ENCODE assay signal across 1 cellular context in the genomic region with DNA sequence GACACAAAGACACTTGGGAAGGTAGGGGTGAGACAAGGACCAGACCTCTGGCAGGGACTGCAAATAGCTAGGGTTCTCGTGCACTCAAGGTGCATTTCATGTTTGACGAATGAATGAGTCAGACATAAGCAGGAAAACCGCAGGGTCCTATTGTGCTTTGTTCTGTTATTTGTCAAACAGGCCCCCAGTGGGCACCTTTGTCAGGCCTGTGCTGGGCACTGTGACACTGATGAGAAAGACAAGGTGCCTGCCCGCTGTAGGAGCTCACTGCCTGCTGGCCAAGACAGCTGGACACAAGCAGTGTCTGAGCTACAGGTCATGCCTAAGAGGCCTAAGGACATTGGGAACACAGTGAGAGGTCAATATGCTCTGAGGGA.
TF ChIP-seq lines count a peak whose summit lies in the region.

No MANE protein-coding gene starts in this region.

TF ChIP-seq in HepG2, 621 proteins besides CTCF, POLR2A, EP300 and RAD21 (continued from another document and continues in another):
- TF ChIP-seq, protein P1, sequence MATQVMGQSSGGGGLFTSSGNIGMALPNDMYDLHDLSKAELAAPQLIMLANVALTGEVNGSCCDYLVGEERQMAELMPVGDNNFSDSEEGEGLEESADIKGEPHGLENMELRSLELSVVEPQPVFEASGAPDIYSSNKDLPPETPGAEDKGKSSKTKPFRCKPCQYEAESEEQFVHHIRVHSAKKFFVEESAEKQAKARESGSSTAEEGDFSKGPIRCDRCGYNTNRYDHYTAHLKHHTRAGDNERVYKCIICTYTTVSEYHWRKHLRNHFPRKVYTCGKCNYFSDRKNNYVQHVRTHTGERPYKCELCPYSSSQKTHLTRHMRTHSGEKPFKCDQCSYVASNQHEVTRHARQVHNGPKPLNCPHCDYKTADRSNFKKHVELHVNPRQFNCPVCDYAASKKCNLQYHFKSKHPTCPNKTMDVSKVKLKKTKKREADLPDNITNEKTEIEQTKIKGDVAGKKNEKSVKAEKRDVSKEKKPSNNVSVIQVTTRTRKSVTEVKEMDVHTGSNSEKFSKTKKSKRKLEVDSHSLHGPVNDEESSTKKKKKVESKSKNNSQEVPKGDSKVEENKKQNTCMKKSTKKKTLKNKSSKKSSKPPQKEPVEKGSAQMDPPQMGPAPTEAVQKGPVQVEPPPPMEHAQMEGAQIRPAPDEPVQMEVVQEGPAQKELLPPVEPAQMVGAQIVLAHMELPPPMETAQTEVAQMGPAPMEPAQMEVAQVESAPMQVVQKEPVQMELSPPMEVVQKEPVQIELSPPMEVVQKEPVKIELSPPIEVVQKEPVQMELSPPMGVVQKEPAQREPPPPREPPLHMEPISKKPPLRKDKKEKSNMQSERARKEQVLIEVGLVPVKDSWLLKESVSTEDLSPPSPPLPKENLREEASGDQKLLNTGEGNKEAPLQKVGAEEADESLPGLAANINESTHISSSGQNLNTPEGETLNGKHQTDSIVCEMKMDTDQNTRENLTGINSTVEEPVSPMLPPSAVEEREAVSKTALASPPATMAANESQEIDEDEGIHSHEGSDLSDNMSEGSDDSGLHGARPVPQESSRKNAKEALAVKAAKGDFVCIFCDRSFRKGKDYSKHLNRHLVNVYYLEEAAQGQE (IDR thresholded peaks at IDR 0.05; ENCODE audit: borderline replicate concordance in 1 of 2, low read depth in 1 of 2, low read length in 2 of 2) = no peak
- TF ChIP-seq, protein P2, sequence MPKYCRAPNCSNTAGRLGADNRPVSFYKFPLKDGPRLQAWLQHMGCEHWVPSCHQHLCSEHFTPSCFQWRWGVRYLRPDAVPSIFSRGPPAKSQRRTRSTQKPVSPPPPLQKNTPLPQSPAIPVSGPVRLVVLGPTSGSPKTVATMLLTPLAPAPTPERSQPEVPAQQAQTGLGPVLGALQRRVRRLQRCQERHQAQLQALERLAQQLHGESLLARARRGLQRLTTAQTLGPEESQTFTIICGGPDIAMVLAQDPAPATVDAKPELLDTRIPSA (CRISPR knock-in tag; IDR thresholded peaks at IDR 0.05; ENCODE audit: borderline replicate concordance) = no peak
- TF ChIP-seq, protein P3, sequence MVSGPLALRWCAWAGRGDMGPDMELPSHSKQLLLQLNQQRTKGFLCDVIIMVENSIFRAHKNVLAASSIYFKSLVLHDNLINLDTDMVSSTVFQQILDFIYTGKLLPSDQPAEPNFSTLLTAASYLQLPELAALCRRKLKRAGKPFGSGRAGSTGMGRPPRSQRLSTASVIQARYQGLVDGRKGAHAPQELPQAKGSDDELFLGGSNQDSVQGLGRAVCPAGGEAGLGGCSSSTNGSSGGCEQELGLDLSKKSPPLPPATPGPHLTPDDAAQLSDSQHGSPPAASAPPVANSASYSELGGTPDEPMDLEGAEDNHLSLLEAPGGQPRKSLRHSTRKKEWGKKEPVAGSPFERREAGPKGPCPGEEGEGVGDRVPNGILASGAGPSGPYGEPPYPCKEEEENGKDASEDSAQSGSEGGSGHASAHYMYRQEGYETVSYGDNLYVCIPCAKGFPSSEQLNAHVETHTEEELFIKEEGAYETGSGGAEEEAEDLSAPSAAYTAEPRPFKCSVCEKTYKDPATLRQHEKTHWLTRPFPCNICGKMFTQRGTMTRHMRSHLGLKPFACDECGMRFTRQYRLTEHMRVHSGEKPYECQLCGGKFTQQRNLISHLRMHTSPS (CRISPR knock-in tag; IDR thresholded peaks at IDR 0.05; ENCODE audit: low read depth) = 0 out of 2 replicates have a peak, but pooled peaks have one; percentile 45
- TF ChIP-seq, protein P4, sequence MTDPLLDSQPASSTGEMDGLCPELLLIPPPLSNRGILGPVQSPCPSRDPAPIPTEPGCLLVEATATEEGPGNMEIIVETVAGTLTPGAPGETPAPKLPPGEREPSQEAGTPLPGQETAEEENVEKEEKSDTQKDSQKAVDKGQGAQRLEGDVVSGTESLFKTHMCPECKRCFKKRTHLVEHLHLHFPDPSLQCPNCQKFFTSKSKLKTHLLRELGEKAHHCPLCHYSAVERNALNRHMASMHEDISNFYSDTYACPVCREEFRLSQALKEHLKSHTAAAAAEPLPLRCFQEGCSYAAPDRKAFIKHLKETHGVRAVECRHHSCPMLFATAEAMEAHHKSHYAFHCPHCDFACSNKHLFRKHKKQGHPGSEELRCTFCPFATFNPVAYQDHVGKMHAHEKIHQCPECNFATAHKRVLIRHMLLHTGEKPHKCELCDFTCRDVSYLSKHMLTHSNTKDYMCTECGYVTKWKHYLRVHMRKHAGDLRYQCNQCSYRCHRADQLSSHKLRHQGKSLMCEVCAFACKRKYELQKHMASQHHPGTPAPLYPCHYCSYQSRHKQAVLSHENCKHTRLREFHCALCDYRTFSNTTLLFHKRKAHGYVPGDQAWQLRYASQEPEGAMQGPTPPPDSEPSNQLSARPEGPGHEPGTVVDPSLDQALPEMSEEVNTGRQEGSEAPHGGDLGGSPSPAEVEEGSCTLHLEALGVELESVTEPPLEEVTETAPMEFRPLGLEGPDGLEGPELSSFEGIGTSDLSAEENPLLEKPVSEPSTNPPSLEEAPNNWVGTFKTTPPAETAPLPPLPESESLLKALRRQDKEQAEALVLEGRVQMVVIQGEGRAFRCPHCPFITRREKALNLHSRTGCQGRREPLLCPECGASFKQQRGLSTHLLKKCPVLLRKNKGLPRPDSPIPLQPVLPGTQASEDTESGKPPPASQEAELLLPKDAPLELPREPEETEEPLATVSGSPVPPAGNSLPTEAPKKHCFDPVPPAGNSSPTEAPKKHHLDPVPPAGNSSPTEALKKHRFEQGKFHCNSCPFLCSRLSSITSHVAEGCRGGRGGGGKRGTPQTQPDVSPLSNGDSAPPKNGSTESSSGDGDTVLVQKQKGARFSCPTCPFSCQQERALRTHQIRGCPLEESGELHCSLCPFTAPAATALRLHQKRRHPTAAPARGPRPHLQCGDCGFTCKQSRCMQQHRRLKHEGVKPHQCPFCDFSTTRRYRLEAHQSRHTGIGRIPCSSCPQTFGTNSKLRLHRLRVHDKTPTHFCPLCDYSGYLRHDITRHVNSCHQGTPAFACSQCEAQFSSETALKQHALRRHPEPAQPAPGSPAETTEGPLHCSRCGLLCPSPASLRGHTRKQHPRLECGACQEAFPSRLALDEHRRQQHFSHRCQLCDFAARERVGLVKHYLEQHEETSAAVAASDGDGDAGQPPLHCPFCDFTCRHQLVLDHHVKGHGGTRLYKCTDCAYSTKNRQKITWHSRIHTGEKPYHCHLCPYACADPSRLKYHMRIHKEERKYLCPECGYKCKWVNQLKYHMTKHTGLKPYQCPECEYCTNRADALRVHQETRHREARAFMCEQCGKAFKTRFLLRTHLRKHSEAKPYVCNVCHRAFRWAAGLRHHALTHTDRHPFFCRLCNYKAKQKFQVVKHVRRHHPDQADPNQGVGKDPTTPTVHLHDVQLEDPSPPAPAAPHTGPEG (CRISPR knock-in tag; IDR thresholded peaks at IDR 0.05) = peak; percentile 94
- TF ChIP-seq, protein P5, sequence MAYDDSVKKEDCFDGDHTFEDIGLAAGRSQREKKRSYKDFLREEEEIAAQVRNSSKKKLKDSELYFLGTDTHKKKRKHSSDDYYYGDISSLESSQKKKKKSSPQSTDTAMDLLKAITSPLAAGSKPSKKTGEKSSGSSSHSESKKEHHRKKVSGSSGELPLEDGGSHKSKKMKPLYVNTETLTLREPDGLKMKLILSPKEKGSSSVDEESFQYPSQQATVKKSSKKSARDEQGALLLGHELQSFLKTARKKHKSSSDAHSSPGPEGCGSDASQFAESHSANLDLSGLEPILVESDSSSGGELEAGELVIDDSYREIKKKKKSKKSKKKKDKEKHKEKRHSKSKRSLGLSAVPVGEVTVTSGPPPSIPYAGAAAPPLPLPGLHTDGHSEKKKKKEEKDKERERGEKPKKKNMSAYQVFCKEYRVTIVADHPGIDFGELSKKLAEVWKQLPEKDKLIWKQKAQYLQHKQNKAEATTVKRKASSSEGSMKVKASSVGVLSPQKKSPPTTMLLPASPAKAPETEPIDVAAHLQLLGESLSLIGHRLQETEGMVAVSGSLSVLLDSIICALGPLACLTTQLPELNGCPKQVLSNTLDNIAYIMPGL (CRISPR knock-in tag; IDR thresholded peaks at IDR 0.05; ENCODE audit: borderline replicate concordance in 1 of 2, low read depth in 1 of 2) = 0 out of 4 replicates have a peak, but pooled peaks of 1 of the 2 experiments have one; percentile 17
- TF ChIP-seq, protein P6, sequence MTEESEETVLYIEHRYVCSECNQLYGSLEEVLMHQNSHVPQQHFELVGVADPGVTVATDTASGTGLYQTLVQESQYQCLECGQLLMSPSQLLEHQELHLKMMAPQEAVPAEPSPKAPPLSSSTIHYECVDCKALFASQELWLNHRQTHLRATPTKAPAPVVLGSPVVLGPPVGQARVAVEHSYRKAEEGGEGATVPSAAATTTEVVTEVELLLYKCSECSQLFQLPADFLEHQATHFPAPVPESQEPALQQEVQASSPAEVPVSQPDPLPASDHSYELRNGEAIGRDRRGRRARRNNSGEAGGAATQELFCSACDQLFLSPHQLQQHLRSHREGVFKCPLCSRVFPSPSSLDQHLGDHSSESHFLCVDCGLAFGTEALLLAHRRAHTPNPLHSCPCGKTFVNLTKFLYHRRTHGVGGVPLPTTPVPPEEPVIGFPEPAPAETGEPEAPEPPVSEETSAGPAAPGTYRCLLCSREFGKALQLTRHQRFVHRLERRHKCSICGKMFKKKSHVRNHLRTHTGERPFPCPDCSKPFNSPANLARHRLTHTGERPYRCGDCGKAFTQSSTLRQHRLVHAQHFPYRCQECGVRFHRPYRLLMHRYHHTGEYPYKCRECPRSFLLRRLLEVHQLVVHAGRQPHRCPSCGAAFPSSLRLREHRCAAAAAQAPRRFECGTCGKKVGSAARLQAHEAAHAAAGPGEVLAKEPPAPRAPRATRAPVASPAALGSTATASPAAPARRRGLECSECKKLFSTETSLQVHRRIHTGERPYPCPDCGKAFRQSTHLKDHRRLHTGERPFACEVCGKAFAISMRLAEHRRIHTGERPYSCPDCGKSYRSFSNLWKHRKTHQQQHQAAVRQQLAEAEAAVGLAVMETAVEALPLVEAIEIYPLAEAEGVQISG (CRISPR knock-in tag; IDR thresholded peaks at IDR 0.05) = no peak
- TF ChIP-seq SOX5 (CRISPR knock-in tag; IDR thresholded peaks at IDR 0.05; ENCODE audit: borderline replicate concordance) = peak; percentile 98
- TF ChIP-seq HOXA9 (CRISPR knock-in tag; IDR thresholded peaks at IDR 0.05; ENCODE audit: borderline replicate concordance) = no peak
- no peak for TF ChIP-seq KAT8 (CRISPR knock-in tag; IDR thresholded peaks at IDR 0.05)
- TF ChIP-seq, protein P7, sequence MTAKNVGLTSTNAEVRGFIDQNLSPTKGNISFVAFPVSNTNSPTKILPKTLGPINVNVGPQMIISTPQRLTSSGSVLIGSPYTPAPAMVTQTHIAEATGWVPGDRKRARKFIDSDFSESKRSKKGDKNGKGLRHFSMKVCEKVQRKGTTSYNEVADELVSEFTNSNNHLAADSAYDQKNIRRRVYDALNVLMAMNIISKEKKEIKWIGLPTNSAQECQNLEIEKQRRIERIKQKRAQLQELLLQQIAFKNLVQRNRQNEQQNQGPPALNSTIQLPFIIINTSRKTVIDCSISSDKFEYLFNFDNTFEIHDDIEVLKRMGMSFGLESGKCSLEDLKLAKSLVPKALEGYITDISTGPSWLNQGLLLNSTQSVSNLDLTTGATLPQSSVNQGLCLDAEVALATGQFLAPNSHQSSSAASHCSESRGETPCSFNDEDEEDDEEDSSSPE (CRISPR knock-in tag; IDR thresholded peaks at IDR 0.05) = no peak
- no peak for TF ChIP-seq HNRNPLL (IDR thresholded peaks at IDR 0.05; ENCODE audit: low read depth, low read length, poor library complexity, severe bottlenecking)
- TF ChIP-seq ZBTB7B (CRISPR knock-in tag; IDR thresholded peaks at IDR 0.05) = peak; percentile 49; the same call in 1 of the 2 replicates
- TF ChIP-seq ZNF350 (CRISPR knock-in tag; IDR thresholded peaks at IDR 0.05; ENCODE audit: borderline replicate concordance, low read depth) = no peak
- 0 out of 2 replicates have a peak, but pooled peaks have one; percentile 30 for TF ChIP-seq MED1 (CRISPR knock-in tag; IDR thresholded peaks at IDR 0.05)
- no peak for TF ChIP-seq ZNF720 (CRISPR knock-in tag; IDR thresholded peaks at IDR 0.05)
- TF ChIP-seq PLRG1 (conservative IDR thresholded peaks at IDR 0.05) = no peak
- TF ChIP-seq, protein P8, sequence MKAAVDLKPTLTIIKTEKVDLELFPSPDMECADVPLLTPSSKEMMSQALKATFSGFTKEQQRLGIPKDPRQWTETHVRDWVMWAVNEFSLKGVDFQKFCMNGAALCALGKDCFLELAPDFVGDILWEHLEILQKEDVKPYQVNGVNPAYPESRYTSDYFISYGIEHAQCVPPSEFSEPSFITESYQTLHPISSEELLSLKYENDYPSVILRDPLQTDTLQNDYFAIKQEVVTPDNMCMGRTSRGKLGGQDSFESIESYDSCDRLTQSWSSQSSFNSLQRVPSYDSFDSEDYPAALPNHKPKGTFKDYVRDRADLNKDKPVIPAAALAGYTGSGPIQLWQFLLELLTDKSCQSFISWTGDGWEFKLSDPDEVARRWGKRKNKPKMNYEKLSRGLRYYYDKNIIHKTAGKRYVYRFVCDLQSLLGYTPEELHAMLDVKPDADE (CRISPR knock-in tag; IDR thresholded peaks at IDR 0.05) = no peak
- TF ChIP-seq, protein P9, sequence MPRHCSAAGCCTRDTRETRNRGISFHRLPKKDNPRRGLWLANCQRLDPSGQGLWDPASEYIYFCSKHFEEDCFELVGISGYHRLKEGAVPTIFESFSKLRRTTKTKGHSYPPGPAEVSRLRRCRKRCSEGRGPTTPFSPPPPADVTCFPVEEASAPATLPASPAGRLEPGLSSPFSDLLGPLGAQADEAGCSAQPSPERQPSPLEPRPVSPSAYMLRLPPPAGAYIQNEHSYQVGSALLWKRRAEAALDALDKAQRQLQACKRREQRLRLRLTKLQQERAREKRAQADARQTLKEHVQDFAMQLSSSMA (CRISPR knock-in tag; IDR thresholded peaks at IDR 0.05) = no peak
- TF ChIP-seq, protein P10, sequence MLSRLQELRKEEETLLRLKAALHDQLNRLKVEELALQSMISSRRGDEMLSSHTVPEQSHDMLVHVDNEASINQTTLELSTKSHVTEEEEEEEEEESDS (CRISPR knock-in tag; IDR thresholded peaks at IDR 0.05; ENCODE audit: borderline replicate concordance) = no peak
- TF ChIP-seq ZNF75D (CRISPR knock-in tag; IDR thresholded peaks at IDR 0.05; ENCODE audit: borderline replicate concordance) = no peak
- peak; percentile 80 for TF ChIP-seq FOSL1 (CRISPR knock-in tag; IDR thresholded peaks at IDR 0.05; ENCODE audit: borderline replicate concordance)
- 0 out of 2 replicates have a peak, but pooled peaks have one; percentile 29 for TF ChIP-seq NCOA2 (CRISPR knock-in tag; IDR thresholded peaks at IDR 0.05)
- no peak for TF ChIP-seq ZNF775 (CRISPR knock-in tag; IDR thresholded peaks at IDR 0.05; ENCODE audit: borderline replicate concordance)
- no peak for TF ChIP-seq ZNF737 (CRISPR knock-in tag; IDR thresholded peaks at IDR 0.05; ENCODE audit: borderline replicate concordance)
